Comparison of ENCODE assay signal across 8 cellular contexts in the genomic region with DNA sequence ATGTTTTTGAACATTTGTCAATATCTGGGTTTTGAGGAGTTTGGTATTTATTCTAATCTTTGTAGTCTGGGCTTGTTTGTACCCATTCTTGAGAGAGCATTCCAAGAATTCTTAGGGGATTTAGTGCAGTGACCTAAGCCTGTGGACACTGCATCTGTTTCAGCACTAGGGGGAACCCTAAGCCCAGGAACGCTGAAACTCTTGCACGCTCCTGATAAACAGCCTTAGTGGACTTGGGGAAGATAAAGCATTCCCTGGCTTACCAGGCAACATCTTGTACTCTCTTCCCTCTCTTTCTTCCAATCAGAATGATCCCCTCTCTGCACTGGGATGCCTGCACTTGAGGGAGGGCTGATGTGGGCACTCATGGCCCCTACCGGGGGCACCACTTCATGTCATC.
DNase-seq lines count a peak whose midpoint lies in the region; ATAC-seq and TF ChIP-seq lines count a peak whose summit lies in the region.

No MANE protein-coding gene starts in this region.

- H3K4me1 ChIP-seq in adipocyte (ENCODE audit: control insufficient read depth, insufficient read depth, low read length) = no peaks in the 10 kb centered on the region
- H3K4me1 ChIP-seq in right lobe of liver = no peaks in the 10 kb centered on the region

- intact Hi-C loops in right lobe of liver (cut with DNase I) (no loop called here), lower leg skin (cut with DNase I; ENCODE audit: low total_unique reads) (no loop called here)
- intact Hi-C loops in activated T-helper 1 cell treated with anti-CD3 and anti-CD28 coated beads, Interleukin-12 subunit alpha, Interleukin-12 subunit beta, Interleukin-2, Interleukin-4 antibody, amounts not matched to agents 30 ng/mL and 10 ng/mL and 1 ng/mL, durations not matched to agents 14 hours and 24 hours and 36 hours (cut with micrococcal nuclease) = no loop called here

- TF ChIP-seq CTCF in right lobe of liver (IDR thresholded peaks at IDR 0.05) (peak; percentile 43 to 70 (median 59)), lower leg skin (IDR thresholded peaks at IDR 0.05) (no peak)

- H3K9me3 Mint-ChIP-seq in activated T-helper 1 cell treated with anti-CD3 and anti-CD28 coated beads, Interleukin-12 subunit alpha, Interleukin-12 subunit beta, Interleukin-2, Interleukin-4 antibody, amounts not matched to agents 30 ng/mL and 10 ng/mL and 1 ng/mL, durations not matched to agents 14 hours and 24 hours and 36 hours = no peaks in the 10 kb centered on the region

- H3K4me3 Mint-ChIP-seq in activated T-helper 1 cell treated with anti-CD3 and anti-CD28 coated beads, Interleukin-12 subunit alpha, Interleukin-12 subunit beta, Interleukin-2, Interleukin-4 antibody, amounts not matched to agents 30 ng/mL and 10 ng/mL and 1 ng/mL, durations not matched to agents 14 hours and 24 hours and 36 hours = no peak overlapping the region

- H3K27ac ChIP-seq in right lobe of liver = no peak overlapping the region

- H3K9me3 ChIP-seq in adipocyte (ENCODE audit: control insufficient read depth, low read length) (peaks cover 17% of the 10 kb centered on the region), right lobe of liver (no peaks in the 10 kb centered on the region)

- H3K27me3 ChIP-seq in adipocyte (replicated peaks; ENCODE audit: control insufficient read depth, insufficient read depth, low read length) = no peaks in the 10 kb centered on the region
- peaks cover 0 to 3% of the 10 kb centered on the region in 2 donors for H3K27me3 ChIP-seq in right lobe of liver

- H3K4me3 ChIP-seq in adipocyte (ENCODE audit: low read length) = no peak overlapping the region
- no peak overlapping the region for H3K4me3 ChIP-seq in right lobe of liver
- no peak overlapping the region for H3K4me3 ChIP-seq in lower leg skin (ENCODE audit: low read depth, poor library complexity, severe bottlenecking)

- no peak overlapping the region for H3K27ac Mint-ChIP-seq in activated T-helper 1 cell treated with anti-CD3 and anti-CD28 coated beads, Interleukin-12 subunit alpha, Interleukin-12 subunit beta, Interleukin-2, Interleukin-4 antibody, amounts not matched to agents 30 ng/mL and 10 ng/mL and 1 ng/mL, durations not matched to agents 14 hours and 24 hours and 36 hours

- H3K9ac ChIP-seq in adipocyte (ENCODE audit: low read length) = no peak overlapping the region

- no peaks in the 10 kb centered on the region for H3K27me3 Mint-ChIP-seq in activated T-helper 1 cell treated with anti-CD3 and anti-CD28 coated beads, Interleukin-12 subunit alpha, Interleukin-12 subunit beta, Interleukin-2, Interleukin-4 antibody, amounts not matched to agents 30 ng/mL and 10 ng/mL and 1 ng/mL, durations not matched to agents 14 hours and 24 hours and 36 hours (ENCODE audit: insufficient read depth)

- no peak for TF ChIP-seq POLR2A in right lobe of liver (IDR thresholded peaks at IDR 0.05)
- no peak for TF ChIP-seq POLR2A in lower leg skin (IDR thresholded peaks at IDR 0.05)

- 31% methylated on average over 2 of the region's 3 CpGs for WGBS in right lobe of liver (ENCODE audit: insufficient coverage, low coverage, low lambda C conversion rate, missing lambda C conversion rate)
- 48 to 61% methylated on average over 3 of the region's 3 CpGs for WGBS in lower leg skin, 2 donors

- DNase-seq in NCI-H1417 (lab: John Stamatoyannopoulos, UW) = peak; percentile 3 to 61 (median 15)
- no peak for DNase-seq in NCI-H1417 treated with DMSO at 0.1 percent for 48 hours (lab: John Stamatoyannopoulos, UW)
- DNase-seq in NAMALWA (ENCODE audit: low spot score) = peak; percentile 20
- peak; percentile 29 for DNase-seq in adipocyte (ENCODE audit: low read depth)
- no peak for DNase-seq in right lobe of liver
- no peak for DNase-seq in activated T-helper 1 cell treated with anti-CD3 and anti-CD28 coated beads, Interleukin-12 subunit alpha, Interleukin-12 subunit beta, Interleukin-2, Interleukin-4 antibody, amounts not matched to agents 30 ng/mL and 10 ng/mL and 1 ng/mL, durations not matched to agents 14 hours and 24 hours and 36 hours (ENCODE audit: low spot score)
- no peak for DNase-seq in cerebellar nuclear complex (lab: John Stamatoyannopoulos, UW)
- DNase-seq in lower leg skin (ENCODE audit: low spot score in 2 of 2) = no peak

- H3K36me3 ChIP-seq in adipocyte (ENCODE audit: control insufficient read depth, insufficient read depth, low read length, severe bottlenecking) = no peaks in the 10 kb centered on the region
- H3K36me3 ChIP-seq in right lobe of liver = no peaks in the 10 kb centered on the region

- peak; percentile 42 to 84 (median 80) for ATAC-seq in right lobe of liver

- no peaks in the 10 kb centered on the region for H3K4me1 Mint-ChIP-seq in activated T-helper 1 cell treated with anti-CD3 and anti-CD28 coated beads, Interleukin-12 subunit alpha, Interleukin-12 subunit beta, Interleukin-2, Interleukin-4 antibody, amounts not matched to agents 30 ng/mL and 10 ng/mL and 1 ng/mL, durations not matched to agents 14 hours and 24 hours and 36 hours (ENCODE audit: low read depth)

- H3K36me3 Mint-ChIP-seq in activated T-helper 1 cell treated with anti-CD3 and anti-CD28 coated beads, Interleukin-12 subunit alpha, Interleukin-12 subunit beta, Interleukin-2, Interleukin-4 antibody, amounts not matched to agents 30 ng/mL and 10 ng/mL and 1 ng/mL, durations not matched to agents 14 hours and 24 hours and 36 hours (ENCODE audit: low read depth) = no peaks in the 10 kb centered on the region

Comparison
In these comparisons a context has a peak if more than half of its experiments do, and no peak if none do; other contexts are left out.
1. DNase-seq: peak in NCI-H1417 (3 of 3), NAMALWA (single experiment) and adipocyte (single experiment); none in NCI-H1417 treated with DMSO at 0.1 percent for 48 hours (single experiment), right lobe of liver (0 of 3), activated T-helper 1 cell treated with anti-CD3 and anti-CD28 coated beads, Interleukin-12 subunit alpha, Interleukin-12 subunit beta, Interleukin-2, Interleukin-4 antibody, amounts not matched to agents 30 ng/mL and 10 ng/mL and 1 ng/mL, durations not matched to agents 14 hours and 24 hours and 36 hours (single experiment), cerebellar nuclear complex (0 of 2) and lower leg skin (0 of 2).
2. CTCF ChIP-seq: peak in right lobe of liver (4 of 4); none in lower leg skin (0 of 3).